Comparison of ENCODE assay signal across 9 cellular contexts in the genomic region with DNA sequence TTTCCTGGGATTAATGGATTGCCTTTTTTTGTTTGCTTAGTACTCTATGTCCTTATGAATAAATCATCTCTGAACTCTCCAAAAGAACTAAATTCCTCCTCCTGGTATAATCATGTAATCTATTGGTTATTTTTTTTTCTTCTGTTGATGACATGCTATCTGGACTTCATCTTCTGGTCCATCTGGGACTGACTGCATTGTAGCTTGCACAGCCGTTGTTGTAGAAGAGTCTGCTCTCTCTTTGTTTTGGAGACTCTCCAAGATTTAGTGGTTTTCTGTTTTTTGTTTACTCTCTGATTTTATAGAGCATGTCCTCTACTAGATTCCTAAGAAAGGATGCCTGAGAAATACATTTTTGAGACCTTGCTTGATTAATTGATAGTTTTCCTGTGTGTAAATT. TPM values are rescaled to one million over a fixed set of nuclear protein-coding genes. Genes with fewer than 3 reads are reported as not detected.
DNase-seq lines count a peak whose midpoint lies in the region; ATAC-seq, FAIRE-seq and TF ChIP-seq lines count a peak whose summit lies in the region.
"Had no signal": no experiment of that assay in that cellular context is flagged by ENCODE, and none has a peak within 500 bp of the region (broad histone marks: within the 10 kb centered on the region; RNA-seq: fewer than 3 reads in every experiment).

No MANE protein-coding gene starts in this region.

- H3K9me3 ChIP-seq in right atrium auricular region (no peaks in the 10 kb centered on the region), right cardiac atrium (ENCODE audit: control insufficient read depth, low read length) (no peaks in the 10 kb centered on the region)

- peaks cover 43% of the 10 kb centered on the region for H3K36me3 Mint-ChIP-seq in activated T-helper 17 cell treated with anti-CD3 and anti-CD28 coated beads, Interleukin-2, amount 50 U/mL, for 72 hours (ENCODE audit: low read depth)

- peak overlapping the region; percentile 74 for H3K27ac Mint-ChIP-seq in activated T-helper 17 cell treated with anti-CD3 and anti-CD28 coated beads, Interleukin-2, amount 50 U/mL, for 72 hours

- H3K4me3 ChIP-seq in right atrium auricular region (no peak overlapping the region), right cardiac atrium (ENCODE audit: low read length) (no peak overlapping the region)

- H3K27ac ChIP-seq in right atrium auricular region (peak overlapping the region in 1 of 2 donors; percentile 26), right cardiac atrium (ENCODE audit: low read length) (no peak overlapping the region)

- intact Hi-C loops in Right ventricle myocardium superior (cut with DNase I) = no loop called here
- intact Hi-C loops in right cardiac atrium (cut with DNase I) = no loop called here

- no peak for FAIRE-seq in urothelium cell line (lab: Jason Lieb, UNC)

- no peaks in the 10 kb centered on the region for H3K9me3 Mint-ChIP-seq in activated T-helper 17 cell treated with anti-CD3 and anti-CD28 coated beads, Interleukin-2, amount 50 U/mL, for 72 hours

- no peak for DNase-seq in Right ventricle myocardium superior
- DNase-seq in right atrium auricular region (ENCODE audit: low spot score) = no peak
- DNase-seq in right cardiac atrium = no peak
- DNase-seq in urothelium cell line (ENCODE audit: low spot score) = peak; percentile 10
- DNase-seq in ureter (ENCODE audit: low spot score) = no peak
- no peak for DNase-seq in OCI-M1 (lab: John Stamatoyannopoulos, UW)
- no peak for DNase-seq in NK-92 (lab: John Stamatoyannopoulos, UW; ENCODE audit: unreplicated experiment)
- DNase-seq: GF-D8 had no signal

- H3K4me1 ChIP-seq in right atrium auricular region (peaks cover 0 to 58% of the 10 kb centered on the region in 2 donors), right cardiac atrium (ENCODE audit: control insufficient read depth, insufficient read depth, low read length) (peaks cover 11% of the 10 kb centered on the region)

- ATAC-seq in Right ventricle myocardium superior (ENCODE audit: poor library complexity) (peak; percentile 24), right cardiac atrium (peak; percentile 23 to 29)
- no peak for ATAC-seq in activated T-helper 17 cell treated with anti-CD3 and anti-CD28 coated beads, Interleukin-2, amount 50 U/mL, for 72 hours (replicated peaks)

- peaks cover 5% of the 10 kb centered on the region for H3K36me3 ChIP-seq in right atrium auricular region

- no peak overlapping the region for H3K4me3 Mint-ChIP-seq in activated T-helper 17 cell treated with anti-CD3 and anti-CD28 coated beads, Interleukin-2, amount 50 U/mL, for 72 hours

- TF ChIP-seq CTCF in right atrium auricular region (IDR thresholded peaks at IDR 0.05) = no peak

- H3K27me3 ChIP-seq in right atrium auricular region (no peaks in the 10 kb centered on the region), right cardiac atrium (ENCODE audit: control insufficient read depth, insufficient read depth) (no peaks in the 10 kb centered on the region)

- H3K27me3 Mint-ChIP-seq in activated T-helper 17 cell treated with anti-CD3 and anti-CD28 coated beads, Interleukin-2, amount 50 U/mL, for 72 hours = no peaks in the 10 kb centered on the region

- H3K4me1 Mint-ChIP-seq in activated T-helper 17 cell treated with anti-CD3 and anti-CD28 coated beads, Interleukin-2, amount 50 U/mL, for 72 hours = peaks cover 55% of the 10 kb centered on the region

- 2% methylated on average over 1 of the region's 1 CpG for WGBS in right cardiac atrium

RNA-seq across cellular contexts. Expression of a gene that starts 19.1 kb away (rescaled TPM):
- total RNA-seq in Right ventricle myocardium superior = 24.8 TPM
- total RNA-seq in right atrium auricular region = 10 to 100 TPM; 14.5 to 16.3 TPM
- total RNA-seq in activated T-helper 17 cell treated with anti-CD3 and anti-CD28 coated beads, Interleukin-2, amount 50 U/mL, for 72 hours = 10 to 100 TPM; 63.6 to 84.0 TPM
- total RNA-seq in right cardiac atrium = 10 to 100 TPM; 25.4 to 35.0 (median 29.1) TPM
- 7.9 TPM for polyA plus RNA-seq in right cardiac atrium
- 57.8 TPM for total RNA-seq in ureter

RNA-seq across cellular contexts. Expression of a gene that starts 50.3 kb away (rescaled TPM):
- 4.9 TPM for total RNA-seq in Right ventricle myocardium superior
- total RNA-seq in right atrium auricular region = 10 to 100 TPM in 1 of 2 donors, 1 to 10 TPM in 1; 6.1 to 12.5 TPM
- total RNA-seq in activated T-helper 17 cell treated with anti-CD3 and anti-CD28 coated beads, Interleukin-2, amount 50 U/mL, for 72 hours = 1 to 10 TPM in 1 of 2 donors, under 1 TPM in 1; 0.91 to 1.2 TPM
- total RNA-seq in right cardiac atrium = 10 to 100 TPM in 2 of 4 donors, 1 to 10 TPM in 2; 6.2 to 11.0 (median 9.1) TPM
- 4.9 TPM for polyA plus RNA-seq in right cardiac atrium
- total RNA-seq in ureter = 12.5 TPM
